In genomic region chr15:89997079-89997478, GRCh38 we compare ENCODE assay signal across 29 cellular contexts. TPM values are rescaled to one million over a fixed set of nuclear protein-coding genes. Genes with fewer than 3 reads are reported as not detected.
DNase-seq lines count a peak whose midpoint lies in the region; ATAC-seq and TF ChIP-seq lines count a peak whose summit lies in the region.
"Had no signal": no experiment of that assay in that cellular context is flagged by ENCODE, and none has a peak within 500 bp of the region (broad histone marks: within the 10 kb centered on the region; RNA-seq: fewer than 3 reads in every experiment).

No MANE protein-coding gene starts in this region.

- H3K36me3 Mint-ChIP-seq in activated T-cell treated with anti-CD3 and anti-CD28 coated beads, Interleukin-2, amount 50 U/mL, for 24 hours (ENCODE audit: low read depth): peaks cover 5% of the 10 kb centered on the region
- H3K36me3 Mint-ChIP-seq in nephron progenitor cell (ENCODE audit: low read depth): no peaks in the 10 kb centered on the region
- H3K36me3 Mint-ChIP-seq in T-helper 17 cell (ENCODE audit: low read depth): peaks cover 8% of the 10 kb centered on the region

- no peak overlapping the region for H3K4me3 Mint-ChIP-seq in activated T-cell treated with anti-CD3 and anti-CD28 coated beads, Interleukin-2, amount 50 U/mL, for 24 hours
- H3K4me3 Mint-ChIP-seq in nephron progenitor cell (no peak overlapping the region), T-helper 17 cell (no peak overlapping the region)
- H3K4me3 Mint-ChIP-seq: CD14-positive monocyte had no signal

- no peak for DNase-seq in activated T-cell treated with anti-CD3 and anti-CD28 coated beads, Interleukin-2, amount 50 U/mL, for 24 hours
- no peak for DNase-seq in activated T-cell treated with anti-CD3 and anti-CD28 coated beads for 4 hours
- DNase-seq in nephron progenitor cell: no peak
- peak; percentile 7 for DNase-seq in sigmoid colon
- no peak for DNase-seq in midbrain (lab: John Stamatoyannopoulos, UW)
- no peak for DNase-seq in T-helper 17 cell
- DNase-seq: ACHN; BE2C; CD8-positive, alpha-beta memory T cell; DMS 273 treated with DMSO at 0.1 percent for 48 hours; DMS79 treated with DMSO at 0.1 percent for 48 hours; GF-D8; Karpas-422; NCI-H1092 treated with DMSO at 0.1 percent for 48 hours; NCI-H1436; NCI-H187; NCI-H2081 treated with DMSO at 0.1 percent for 48 hours; NCI-H2171 treated with DMSO at 0.1 percent for 48 hours; NCI-H345; NCI-H510A treated with DMSO at 0.1 percent for 48 hours; NCI-H82; NK-92 treated with Interleukin-12 subunit alpha and Interleukin-12 subunit beta, amount 100 ng/mL, for 24 hours; RPMI8226; SHP77 had no signal

- 63 to 87% methylated on average over 4 of the region's 4 CpGs for WGBS in sigmoid colon, 2 donors

- no peak for TF ChIP-seq CTCF in VCaP (conservative IDR thresholded peaks at IDR 0.05)
- TF ChIP-seq CTCF in nephron progenitor cell (IDR thresholded peaks at IDR 0.05): no peak
- TF ChIP-seq CTCF in sigmoid colon (IDR thresholded peaks at IDR 0.05): no peak

- no peaks in the 10 kb centered on the region for H3K27me3 Mint-ChIP-seq in activated T-cell treated with anti-CD3 and anti-CD28 coated beads, Interleukin-2, amount 50 U/mL, for 24 hours
- H3K27me3 Mint-ChIP-seq in nephron progenitor cell (ENCODE audit: low read depth, poor library complexity): peaks cover 7% of the 10 kb centered on the region
- no peaks in the 10 kb centered on the region for H3K27me3 Mint-ChIP-seq in T-helper 17 cell

- H3K4me1 Mint-ChIP-seq in activated T-cell treated with anti-CD3 and anti-CD28 coated beads, Interleukin-2, amount 50 U/mL, for 24 hours (ENCODE audit: low read depth): peaks cover 18% of the 10 kb centered on the region
- H3K4me1 Mint-ChIP-seq in nephron progenitor cell: peaks cover 42% of the 10 kb centered on the region
- H3K4me1 Mint-ChIP-seq in T-helper 17 cell: peaks cover 13% of the 10 kb centered on the region

- no peaks in the 10 kb centered on the region for H3K9me3 ChIP-seq in sigmoid colon
- H3K9me3 ChIP-seq in T-helper 17 cell (ENCODE audit: control insufficient read depth, low read length, poor library complexity, severe bottlenecking): no peaks in the 10 kb centered on the region
- H3K9me3 ChIP-seq: BE2C had no signal

- no peaks in the 10 kb centered on the region for H3K9me3 Mint-ChIP-seq in activated T-cell treated with anti-CD3 and anti-CD28 coated beads, Interleukin-2, amount 50 U/mL, for 24 hours
- H3K9me3 Mint-ChIP-seq in nephron progenitor cell: no peaks in the 10 kb centered on the region

- H3K27me3 ChIP-seq in sigmoid colon: no peaks in the 10 kb centered on the region
- H3K27me3 ChIP-seq: BE2C had no signal

- peak overlapping the region; percentile 28 for H3K27ac Mint-ChIP-seq in activated T-cell treated with anti-CD3 and anti-CD28 coated beads, Interleukin-2, amount 50 U/mL, for 24 hours
- peak overlapping the region; percentile 18 for H3K27ac Mint-ChIP-seq in nephron progenitor cell
- H3K27ac Mint-ChIP-seq in T-helper 17 cell: no peak overlapping the region

- H3K27ac ChIP-seq in VCaP (peak overlapping the region; percentile 97; the same call in 1 of the 2 replicates), sigmoid colon (no peak overlapping the region)
- H3K27ac ChIP-seq: HL-60 had no signal

- ATAC-seq in GM18511 (IDR thresholded peaks at IDR 0.05; ENCODE audit: unreplicated experiment): no peak
- ATAC-seq in T-helper 17 cell: no peak
- ATAC-seq: HCT116 had no signal

- no peak for TF ChIP-seq EP300 in sigmoid colon (IDR thresholded peaks at IDR 0.05)

- no peak overlapping the region for H3K4me3 ChIP-seq in sigmoid colon

- H3K36me3 ChIP-seq in sigmoid colon: no peaks in the 10 kb centered on the region
- H3K36me3 ChIP-seq: BE2C had no signal

- intact Hi-C loops in sigmoid colon (cut with DNase I): no loop called here

- H3K4me1 ChIP-seq in sigmoid colon: peaks cover 0 to 15% (median 11%) of the 10 kb centered on the region in 4 donors
- H3K4me1 ChIP-seq: BE2C had no signal

- no peak for TF ChIP-seq POLR2A in sigmoid colon (IDR thresholded peaks at IDR 0.05)

RNA-seq across cellular contexts. Expression of gene ZNF710, which starts 4.0 kb away (rescaled TPM):
- 10 to 100 TPM in 1 of 4 donors, 1 to 10 TPM in 3; 5.3 to 10.0 (median 7.5) TPM for total RNA-seq in sigmoid colon
- polyA plus RNA-seq in sigmoid colon: 10 to 100 TPM; 13.8 to 28.2 (median 24.1) TPM
- 10 to 100 TPM; 11.7 to 14.4 TPM for total RNA-seq in T-helper 17 cell
